Comparison of ENCODE assay signal across 22 cellular contexts in genomic region chr1:14467112-14467511, GRCh38.
DNase-seq lines count a peak whose midpoint lies in the region; ATAC-seq, FAIRE-seq and TF ChIP-seq lines count a peak whose summit lies in the region.
"Had no signal": no experiment of that assay in that cellular context is flagged by ENCODE, and none has a peak within 500 bp of the region (broad histone marks: within the 10 kb centered on the region; RNA-seq: fewer than 3 reads in every experiment).

No MANE protein-coding gene starts in this region.

- H3K27me3 Mint-ChIP-seq in mesothelial cell of epicardium (ENCODE audit: low read depth) (peaks cover 14% of the 10 kb centered on the region), type B pancreatic cell (no peaks in the 10 kb centered on the region)

- no peak overlapping the region for H3K27ac Mint-ChIP-seq in mesothelial cell of epicardium
- H3K27ac Mint-ChIP-seq in type B pancreatic cell: no peak overlapping the region
- H3K27ac Mint-ChIP-seq: CD4-positive, alpha-beta T cell; CD8-positive, alpha-beta memory T cell had no signal

- H3K4me1 Mint-ChIP-seq in mesothelial cell of epicardium: peaks cover 11% of the 10 kb centered on the region
- peaks cover 19% of the 10 kb centered on the region for H3K4me1 Mint-ChIP-seq in type B pancreatic cell (ENCODE audit: unreplicated experiment)
- H3K4me1 Mint-ChIP-seq: CD8-positive, alpha-beta memory T cell had no signal

- peak; percentile 14; the same call in 1 of the 2 replicates for TF ChIP-seq CTCF in C4-2B (conservative IDR thresholded peaks at IDR 0.05)
- TF ChIP-seq CTCF in mesothelial cell of epicardium (IDR thresholded peaks at IDR 0.05; ENCODE audit: unreplicated experiment): peak; percentile 33
- TF ChIP-seq CTCF in type B pancreatic cell (conservative IDR thresholded peaks at IDR 0.05): peak; percentile 65
- no peak for TF ChIP-seq CTCF in omental fat pad (IDR thresholded peaks at IDR 0.05)

- FAIRE-seq in endometrium (lab: Jason Lieb, UNC): peak; percentile 12
- FAIRE-seq: A549, D721Med, GM12878, GM18507, H54 had no signal

- DNase-seq in mesothelial cell of epicardium (ENCODE audit: low spot score in 2 of 2, unreplicated experiment in 2 of 2) (no peak), type B pancreatic cell (ENCODE audit: extremely low spot score, unreplicated experiment) (no peak), omental fat pad (ENCODE audit: low spot score) (no peak), iPS-NIHi7 (ENCODE audit: extremely low spot score) (no peak), substantia nigra (lab: John Stamatoyannopoulos, UW) (no peak)
- DNase-seq: 8988T; ACHN; C1 segment of cervical spinal cord; CD4-positive, alpha-beta T cell; CD8-positive, alpha-beta memory T cell; DMS 273 treated with DMSO at 0.1 percent for 48 hours; DMS79; EL; GDM1; GOT3 had no signal

- H3K4me3 Mint-ChIP-seq in mesothelial cell of epicardium (no peak overlapping the region), type B pancreatic cell (no peak overlapping the region)
- H3K4me3 Mint-ChIP-seq: CD4-positive, alpha-beta T cell; CD8-positive, alpha-beta memory T cell had no signal

- H3K36me3 Mint-ChIP-seq in mesothelial cell of epicardium: no peaks in the 10 kb centered on the region
- H3K36me3 Mint-ChIP-seq in type B pancreatic cell: no peaks in the 10 kb centered on the region
- H3K36me3 Mint-ChIP-seq: CD8-positive, alpha-beta memory T cell had no signal

- no peak overlapping the region for H3K27ac ChIP-seq in C4-2B
- no peak overlapping the region for H3K27ac ChIP-seq in substantia nigra (ENCODE audit: low read depth, low read length, poor library complexity, severe bottlenecking)
- H3K27ac ChIP-seq: A549 had no signal

- no peaks in the 10 kb centered on the region for H3K9me3 Mint-ChIP-seq in mesothelial cell of epicardium
- H3K9me3 Mint-ChIP-seq in type B pancreatic cell: peaks cover 4% of the 10 kb centered on the region
- H3K9me3 Mint-ChIP-seq: CD4-positive, alpha-beta T cell; CD8-positive, alpha-beta memory T cell had no signal

- ATAC-seq in omental fat pad (ENCODE audit: low FRiP score): no peak
- ATAC-seq: A549, GM12878 had no signal

Comparison
In these comparisons a context has a peak if more than half of its experiments do, and no peak if none do; other contexts are left out.
1. CTCF ChIP-seq: peak in C4-2B (single experiment), mesothelial cell of epicardium (single experiment) and type B pancreatic cell (single experiment); none in omental fat pad (0 of 3).